8 cellular contexts compared by ENCODE assay signal in genomic region chr6:138454976-138455706, GRCh38. TPM values are rescaled to one million over a fixed set of nuclear protein-coding genes. Genes with fewer than 3 reads are reported as not detected.
A peak's percentile ranks its signal among the peaks of the same experiment; 100 is the strongest.
DNase-seq lines count a peak whose midpoint lies in the region; ATAC-seq and TF ChIP-seq lines count a peak whose summit lies in the region.

No MANE protein-coding gene starts in this region.

- peak overlapping the region; percentile 26 to 38 for H3K9ac ChIP-seq in mucosa of rectum (ENCODE audit: low read depth in 1 of 2, low read length in 2 of 2)

- no peak overlapping the region for H3K4me3 ChIP-seq in GM12865 (ENCODE audit: low read depth, low read length)
- H3K4me3 ChIP-seq in mucosa of rectum (ENCODE audit: low read length in 2 of 2): peak overlapping the region; percentile 50 to 53

- peak; percentile 51 for ATAC-seq in HG03432 (IDR thresholded peaks at IDR 0.05; ENCODE audit: unreplicated experiment)
- no peak for ATAC-seq in HG03196 (IDR thresholded peaks at IDR 0.05; ENCODE audit: unreplicated experiment)
- no peak for ATAC-seq in HG02588 (IDR thresholded peaks at IDR 0.05; ENCODE audit: unreplicated experiment)

- no peaks in the 10 kb centered on the region for H3K9me3 ChIP-seq in mucosa of rectum (ENCODE audit: control insufficient read depth in 2 of 2, low read length in 2 of 2)

- H3K27me3 ChIP-seq in mucosa of rectum (ENCODE audit: control insufficient read depth in 2 of 2, insufficient read depth in 2 of 2, low read length in 2 of 2): no peaks in the 10 kb centered on the region

- no peak for TF ChIP-seq CTCF in GM12865 (IDR thresholded peaks at IDR 0.05; ENCODE audit: insufficient read depth, low read depth, low read length, missing control alignments)

- peak overlapping the region; percentile 71 to 72 for H3K27ac ChIP-seq in mucosa of rectum (ENCODE audit: low read depth in 2 of 2, low read length in 2 of 2)

- peak overlapping the region; percentile 53 for H3K27ac Mint-ChIP-seq in activated T-helper 1 cell treated with anti-CD3 and anti-CD28 coated beads, Interleukin-12 subunit alpha, Interleukin-12 subunit beta, Interleukin-2, Interleukin-4 antibody, amounts not matched to agents 30 ng/mL and 10 ng/mL and 1 ng/mL, durations not matched to agents 14 hours and 24 hours and 36 hours

- peak; percentile 61 for DNase-seq in GM12865 (ENCODE audit: low read depth)
- peak; percentile 46 for DNase-seq in activated T-helper 1 cell treated with anti-CD3 and anti-CD28 coated beads, Interleukin-12 subunit alpha, Interleukin-12 subunit beta, Interleukin-2, Interleukin-4 antibody, amounts not matched to agents 30 ng/mL and 10 ng/mL and 1 ng/mL, durations not matched to agents 14 hours and 24 hours and 36 hours (ENCODE audit: low spot score)
- DNase-seq in NCI-H1092 (lab: John Stamatoyannopoulos, UW): no peak
- no peak for DNase-seq in nucleus accumbens (lab: John Stamatoyannopoulos, UW)

- H3K4me1 ChIP-seq in mucosa of rectum (ENCODE audit: control insufficient read depth in 2 of 2, insufficient read depth in 2 of 2, low read length in 2 of 2): peaks cover 5 to 19% of the 10 kb centered on the region in 2 donors

- H3K4me1 Mint-ChIP-seq in activated T-helper 1 cell treated with anti-CD3 and anti-CD28 coated beads, Interleukin-12 subunit alpha, Interleukin-12 subunit beta, Interleukin-2, Interleukin-4 antibody, amounts not matched to agents 30 ng/mL and 10 ng/mL and 1 ng/mL, durations not matched to agents 14 hours and 24 hours and 36 hours (ENCODE audit: low read depth): peaks cover 22% of the 10 kb centered on the region

- peaks cover 6 to 7% of the 10 kb centered on the region in 2 donors for H3K36me3 ChIP-seq in mucosa of rectum (ENCODE audit: control insufficient read depth in 2 of 2, insufficient read depth in 2 of 2, low read length in 2 of 2)

- no peaks in the 10 kb centered on the region for H3K27me3 Mint-ChIP-seq in activated T-helper 1 cell treated with anti-CD3 and anti-CD28 coated beads, Interleukin-12 subunit alpha, Interleukin-12 subunit beta, Interleukin-2, Interleukin-4 antibody, amounts not matched to agents 30 ng/mL and 10 ng/mL and 1 ng/mL, durations not matched to agents 14 hours and 24 hours and 36 hours (ENCODE audit: insufficient read depth)

- no peaks in the 10 kb centered on the region for H3K9me3 Mint-ChIP-seq in activated T-helper 1 cell treated with anti-CD3 and anti-CD28 coated beads, Interleukin-12 subunit alpha, Interleukin-12 subunit beta, Interleukin-2, Interleukin-4 antibody, amounts not matched to agents 30 ng/mL and 10 ng/mL and 1 ng/mL, durations not matched to agents 14 hours and 24 hours and 36 hours

- peak overlapping the region; percentile 6 for H3K4me3 Mint-ChIP-seq in activated T-helper 1 cell treated with anti-CD3 and anti-CD28 coated beads, Interleukin-12 subunit alpha, Interleukin-12 subunit beta, Interleukin-2, Interleukin-4 antibody, amounts not matched to agents 30 ng/mL and 10 ng/mL and 1 ng/mL, durations not matched to agents 14 hours and 24 hours and 36 hours

- H3K36me3 Mint-ChIP-seq in activated T-helper 1 cell treated with anti-CD3 and anti-CD28 coated beads, Interleukin-12 subunit alpha, Interleukin-12 subunit beta, Interleukin-2, Interleukin-4 antibody, amounts not matched to agents 30 ng/mL and 10 ng/mL and 1 ng/mL, durations not matched to agents 14 hours and 24 hours and 36 hours (ENCODE audit: low read depth): no peaks in the 10 kb centered on the region

- intact Hi-C loops in activated T-helper 1 cell treated with anti-CD3 and anti-CD28 coated beads, Interleukin-12 subunit alpha, Interleukin-12 subunit beta, Interleukin-2, Interleukin-4 antibody, amounts not matched to agents 30 ng/mL and 10 ng/mL and 1 ng/mL, durations not matched to agents 14 hours and 24 hours and 36 hours (cut with micrococcal nuclease): loop anchor here (1.0 to 2.0 kb wide), 2 partner anchors 44 to 138 kb away; no protein-coding TSS in a partner anchor

RNA-seq across cellular contexts. Expression of gene NHSL1, which starts 44.2 kb away (rescaled TPM):
- 0.49 and 0.86 TPM in 2 replicates for total RNA-seq in activated T-helper 1 cell treated with anti-CD3 and anti-CD28 coated beads, Interleukin-12 subunit alpha, Interleukin-12 subunit beta, Interleukin-2, Interleukin-4 antibody, amounts not matched to agents 30 ng/mL and 10 ng/mL and 1 ng/mL, durations not matched to agents 14 hours and 24 hours and 36 hours

RNA-seq across cellular contexts. Expression of gene HEBP2, which starts 51.1 kb away (rescaled TPM):
- total RNA-seq in activated T-helper 1 cell treated with anti-CD3 and anti-CD28 coated beads, Interleukin-12 subunit alpha, Interleukin-12 subunit beta, Interleukin-2, Interleukin-4 antibody, amounts not matched to agents 30 ng/mL and 10 ng/mL and 1 ng/mL, durations not matched to agents 14 hours and 24 hours and 36 hours: 18.9 and 21.4 TPM in 2 replicates

Comparison
In these comparisons a context has a peak if more than half of its experiments do, and no peak if none do; other contexts are left out.
1. DNase-seq: peak in GM12865 (single experiment) and activated T-helper 1 cell treated with anti-CD3 and anti-CD28 coated beads, Interleukin-12 subunit alpha, Interleukin-12 subunit beta, Interleukin-2, Interleukin-4 antibody, amounts not matched to agents 30 ng/mL and 10 ng/mL and 1 ng/mL, durations not matched to agents 14 hours and 24 hours and 36 hours (single experiment); none in NCI-H1092 (single experiment) and nucleus accumbens (0 of 56).